14 cellular contexts compared by ENCODE assay signal in the genomic region with DNA sequence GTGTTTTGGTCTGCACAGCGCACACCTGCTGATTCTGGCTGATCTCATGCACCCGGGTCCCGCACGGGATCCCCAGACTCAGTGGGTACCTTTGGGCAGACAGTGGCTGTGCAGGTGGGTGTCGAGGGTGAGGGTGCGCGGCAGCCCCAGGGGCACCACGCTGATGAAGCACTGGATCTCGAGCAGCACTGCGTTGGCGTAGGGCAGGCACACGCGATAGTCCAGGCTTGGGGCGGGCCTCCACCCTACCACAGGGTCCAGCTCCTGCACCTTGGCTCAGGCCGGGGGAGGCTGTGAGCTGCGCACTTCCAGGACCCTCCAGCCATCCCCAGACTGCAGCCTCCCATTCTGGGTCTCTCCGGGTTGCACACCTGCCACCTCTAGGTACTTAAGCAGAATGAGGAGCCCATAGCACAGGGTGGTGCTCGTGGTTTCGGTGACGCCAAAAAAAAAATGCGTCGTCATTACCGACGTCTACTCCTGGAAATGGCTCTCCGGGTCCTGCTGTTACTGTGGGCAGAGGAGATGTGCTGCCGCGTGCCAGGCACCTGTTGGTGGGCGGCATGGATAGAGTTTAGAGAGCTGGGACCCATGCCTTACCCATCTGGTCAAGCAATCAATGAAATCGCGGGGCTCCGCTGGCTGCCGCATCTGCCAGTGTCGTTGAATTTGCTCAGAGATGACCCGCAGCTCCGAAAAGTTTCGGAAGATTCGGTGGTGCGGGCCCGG. TPM values are rescaled to one million over a fixed set of nuclear protein-coding genes. Genes with fewer than 3 reads are reported as not detected.
DNase-seq lines count a peak whose midpoint lies in the region; ATAC-seq and TF ChIP-seq lines count a peak whose summit lies in the region.
"Had no signal": no experiment of that assay in that cellular context is flagged by ENCODE, and none has a peak within 500 bp of the region (broad histone marks: within the 10 kb centered on the region; RNA-seq: fewer than 3 reads in every experiment).

No MANE protein-coding gene starts in this region.

- H3K9me3 ChIP-seq in CD4-positive, CD25-positive, alpha-beta regulatory T cell (ENCODE audit: control insufficient read depth in 2 of 2, low read length in 2 of 2): no peaks in the 10 kb centered on the region
- H3K9me3 ChIP-seq in HEK293 (ENCODE audit: control insufficient read depth, insufficient read depth, low read depth, low read length) (no peaks in the 10 kb centered on the region), endodermal cell (ENCODE audit: control insufficient read depth, low read length) (no peaks in the 10 kb centered on the region), neuronal stem cell (replicated peaks in 1 of 2; ENCODE audit: control insufficient read depth in 2 of 2, insufficient read depth in 1 of 2, low read depth in 1 of 2, low read length in 2 of 2) (no peaks in the 10 kb centered on the region)
- H3K9me3 ChIP-seq: prostate gland had no signal

- no peak overlapping the region for H3K27ac ChIP-seq in CD4-positive, CD25-positive, alpha-beta regulatory T cell (ENCODE audit: insufficient read depth, low read length, poor library complexity, severe bottlenecking)
- H3K27ac ChIP-seq in HEK293 (ENCODE audit: extremely low read depth, low read depth, low read length): no peak overlapping the region
- H3K27ac ChIP-seq in endodermal cell (ENCODE audit: low read depth, low read length): no peak overlapping the region
- no peak overlapping the region for H3K27ac ChIP-seq in neuronal stem cell (replicated peaks; ENCODE audit: low read length)

- H3K27me3 Mint-ChIP-seq in CD4-positive, CD25-positive, alpha-beta regulatory T cell: peaks cover 20% of the 10 kb centered on the region
- peaks cover 26% of the 10 kb centered on the region for H3K27me3 Mint-ChIP-seq in endodermal cell (ENCODE audit: insufficient read depth)
- H3K27me3 Mint-ChIP-seq: activated B cell treated with CpG ODN at 0.5 μM for 24 hours; activated naive CD8-positive, alpha-beta T cell treated with anti-CD3 and anti-CD28 coated beads, Interleukin-2, amount 50 U/mL, for 24 hours had no signal

- peak overlapping the region; percentile 50 for H3K23ac ChIP-seq in neuronal stem cell (ENCODE audit: low read depth, low read length, poor library complexity)

- H2BK12ac ChIP-seq in neuronal stem cell (ENCODE audit: low read length): no peak overlapping the region

- H3K79me1 ChIP-seq in neuronal stem cell (ENCODE audit: low read depth, low read length): peaks cover 11% of the 10 kb centered on the region

- H3K14ac ChIP-seq in neuronal stem cell (ENCODE audit: low read length): no peak overlapping the region

- H2BK5ac ChIP-seq in neuronal stem cell (ENCODE audit: low read length): no peak overlapping the region

- H3K36me3 Mint-ChIP-seq in CD4-positive, CD25-positive, alpha-beta regulatory T cell: peaks cover 8% of the 10 kb centered on the region
- H3K36me3 Mint-ChIP-seq in endodermal cell (ENCODE audit: low read depth): peaks cover 25% of the 10 kb centered on the region

- H4K91ac ChIP-seq in neuronal stem cell (ENCODE audit: low read depth, low read length, poor library complexity): no peak overlapping the region

- H3K4me1 Mint-ChIP-seq in CD4-positive, CD25-positive, alpha-beta regulatory T cell: peaks cover 11 to 72% (median 51%) of the 10 kb centered on the region in 4 donors
- H3K4me1 Mint-ChIP-seq in endodermal cell: peaks cover 37% of the 10 kb centered on the region

- POLR2A ChIA-PET in HEK293 (lab: Yijun Ruan, JAX): interaction anchor here (3.1 to 7.7 kb wide), 2 partner anchors 11 to 32 kb away, joined by 18 to 86 read pairs; a partner anchor contains a TSS

- CTCF ChIA-PET in HEK293 (lab: Yijun Ruan, JAX): interaction anchor here (0.9 to 5.6 kb wide), 6 partner anchors 10 to 156 kb away, joined by 3 to 77 read pairs (median 13); a partner anchor contains a TSS

- H3K18ac ChIP-seq in neuronal stem cell (ENCODE audit: low read length): no peak overlapping the region

- no peak overlapping the region for H3K4ac ChIP-seq in neuronal stem cell (ENCODE audit: low read length)

- ATAC-seq in CD4-positive, CD25-positive, alpha-beta regulatory T cell (ENCODE audit: low read depth in 2 of 2): no peak
- no peak for ATAC-seq in GM21390 (IDR thresholded peaks at IDR 0.05; ENCODE audit: unreplicated experiment)
- ATAC-seq: activated naive CD8-positive, alpha-beta T cell treated with anti-CD3 and anti-CD28 coated beads, Interleukin-2, amount 50 U/mL, for 24 hours had no signal

- H3K4me3 ChIP-seq in CD4-positive, CD25-positive, alpha-beta regulatory T cell (ENCODE audit: low read depth, low read length): no peak overlapping the region
- H3K4me3 ChIP-seq in HEK293 (ENCODE audit: low read depth, low read length) (no peak overlapping the region), endodermal cell (ENCODE audit: low read length) (no peak overlapping the region), neuronal stem cell (ENCODE audit: low read length in 2 of 2) (no peak overlapping the region)

- DNase-seq in CD4-positive, CD25-positive, alpha-beta regulatory T cell: no peak
- DNase-seq in endodermal cell: peak; percentile 53
- DNase-seq in neuronal stem cell (ENCODE audit: low spot score): no peak
- no peak for DNase-seq in iPS-NIHi11 (ENCODE audit: low spot score)
- DNase-seq in NCI-H1436 (lab: John Stamatoyannopoulos, UW): no peak
- DNase-seq in mesenteric fat pad (ENCODE audit: low spot score): no peak
- DNase-seq: activated B cell treated with CpG ODN at 0.5 μM for 24 hours; activated naive CD8-positive, alpha-beta T cell treated with anti-CD3 and anti-CD28 coated beads, Interleukin-2, amount 50 U/mL, for 24 hours; DMS 273 treated with DMSO at 0.1 percent for 48 hours; NCI-H187 had no signal

- H2BK120ac ChIP-seq in neuronal stem cell (ENCODE audit: low read depth, low read length): no peak overlapping the region

- no peak overlapping the region for H3K4me2 ChIP-seq in neuronal stem cell (ENCODE audit: insufficient read depth, low read length, poor library complexity, severe bottlenecking)

- no peak overlapping the region for H2BK15ac ChIP-seq in neuronal stem cell (ENCODE audit: low read length)

- peaks cover 0 to 2% (median 0%) of the 10 kb centered on the region in 7 donors for H3K9me3 Mint-ChIP-seq in CD4-positive, CD25-positive, alpha-beta regulatory T cell
- H3K9me3 Mint-ChIP-seq in endodermal cell: no peaks in the 10 kb centered on the region
- H3K9me3 Mint-ChIP-seq: activated B cell treated with CpG ODN at 0.5 μM for 24 hours; activated naive CD8-positive, alpha-beta T cell treated with anti-CD3 and anti-CD28 coated beads, Interleukin-2, amount 50 U/mL, for 24 hours had no signal

- no peak overlapping the region for H2AFZ ChIP-seq in neuronal stem cell (ENCODE audit: low read length)

- no peaks in the 10 kb centered on the region for H3K27me3 ChIP-seq in CD4-positive, CD25-positive, alpha-beta regulatory T cell (ENCODE audit: control insufficient read depth, insufficient read depth, low read length)
- H3K27me3 ChIP-seq in endodermal cell (ENCODE audit: control insufficient read depth, insufficient read depth, low read length, poor library complexity, severe bottlenecking): no peaks in the 10 kb centered on the region
- H3K27me3 ChIP-seq in neuronal stem cell (ENCODE audit: control insufficient read depth in 3 of 3, insufficient read depth in 3 of 3, low read depth in 1 of 3, low read length in 3 of 3): no peaks in the 10 kb centered on the region

- H2AK5ac ChIP-seq in neuronal stem cell (ENCODE audit: low read depth, low read length): no peak overlapping the region

- H4K8ac ChIP-seq in neuronal stem cell (ENCODE audit: low read depth, low read length): no peak overlapping the region

- peak overlapping the region; percentile 43 to 95 (median 54) for H3K4me3 Mint-ChIP-seq in CD4-positive, CD25-positive, alpha-beta regulatory T cell
- H3K4me3 Mint-ChIP-seq in endodermal cell: peak overlapping the region; percentile 67

- H3K27ac Mint-ChIP-seq in CD4-positive, CD25-positive, alpha-beta regulatory T cell: peak overlapping the region in 1 of 3 donors; percentile 72
- peak overlapping the region; percentile 98 for H3K27ac Mint-ChIP-seq in endodermal cell
- H3K27ac Mint-ChIP-seq: activated B cell treated with CpG ODN at 0.5 μM for 24 hours; activated naive CD8-positive, alpha-beta T cell treated with anti-CD3 and anti-CD28 coated beads, Interleukin-2, amount 50 U/mL, for 24 hours had no signal

- H3K4me1 ChIP-seq in CD4-positive, CD25-positive, alpha-beta regulatory T cell (ENCODE audit: control insufficient read depth, insufficient read depth, low read length, poor library complexity, severe bottlenecking): peaks cover 55% of the 10 kb centered on the region
- H3K4me1 ChIP-seq in HEK293 (ENCODE audit: control insufficient read depth, insufficient read depth, low read length): peaks cover 40% of the 10 kb centered on the region
- H3K4me1 ChIP-seq in endodermal cell (ENCODE audit: control insufficient read depth, insufficient read depth, low read length): peaks cover 1% of the 10 kb centered on the region
- H3K4me1 ChIP-seq in neuronal stem cell (ENCODE audit: control insufficient read depth in 2 of 2, insufficient read depth in 1 of 2, low read depth in 1 of 2, low read length in 2 of 2): peaks cover 27 to 34% of the 10 kb centered on the region in 2 donors

- H3K36me3 ChIP-seq in CD4-positive, CD25-positive, alpha-beta regulatory T cell (ENCODE audit: control insufficient read depth, insufficient read depth, low read length): peaks cover 28% of the 10 kb centered on the region
- H3K36me3 ChIP-seq in HEK293 (ENCODE audit: control insufficient read depth in 2 of 2, insufficient read depth in 1 of 2, low read length in 2 of 2) (peaks cover 23 to 42% of the 10 kb centered on the region in 2 experiments), endodermal cell (ENCODE audit: control insufficient read depth, insufficient read depth, low read length) (peaks cover 47% of the 10 kb centered on the region), neuronal stem cell (replicated peaks in 1 of 2; ENCODE audit: control insufficient read depth in 2 of 2, insufficient read depth in 2 of 2, low read length in 2 of 2) (peaks cover 23 to 51% of the 10 kb centered on the region in 2 donors)
- H3K36me3 ChIP-seq: prostate gland had no signal

- H3K9ac ChIP-seq in endodermal cell (ENCODE audit: extremely low read depth, low read length, poor library complexity, severe bottlenecking): no peak overlapping the region
- peak overlapping the region; percentile 71 for H3K9ac ChIP-seq in neuronal stem cell (ENCODE audit: low read depth, low read length, poor library complexity)

- TF ChIP-seq CTCF in HEK293 (tag by site-specific recombination; IDR thresholded peaks at IDR 0.05) (no peak), endodermal cell (conservative IDR thresholded peaks at IDR 0.05) (no peak)

- WGBS in endodermal cell (ENCODE audit: insufficient coverage in 1 of 2, insufficient read length in 1 of 2), 2 experiments: 95 to 97% methylated on average over 17 to 39 of the region's 39 CpGs
- WGBS in neuronal stem cell (ENCODE audit: extremely low coverage in 2 of 2, insufficient read length in 2 of 2, insufficient replicate concordance in 1 of 2), 2 donors: no CpG with 5 or more reads among the region's 39 CpGs

RNA-seq across cellular contexts. Expression of a gene that starts 10.5 kb away (rescaled TPM):
- 135 TPM for total RNA-seq in CD4-positive, CD25-positive, alpha-beta regulatory T cell
- 100 to 1,000 TPM; 159 to 191 (median 177) TPM for polyA plus RNA-seq in CD4-positive, CD25-positive, alpha-beta regulatory T cell
- total RNA-seq in endodermal cell: 10 to 100 TPM; 87.4 to 99.8 TPM
- 58.5 TPM for polyA plus RNA-seq in endodermal cell (2013, experiment 1 of 2)
- polyA plus RNA-seq in endodermal cell (2013, experiment 2 of 2): 55.2 TPM
- 66.3 TPM for polyA plus RNA-seq in neuronal stem cell (2013, experiment 1 of 2)
- 59.8 TPM for polyA plus RNA-seq in neuronal stem cell (2013, experiment 2 of 2)
- 113 TPM for total RNA-seq in mesenteric fat pad

RNA-seq across cellular contexts. Expression of a gene that starts 31.5 kb away (rescaled TPM):
- total RNA-seq in CD4-positive, CD25-positive, alpha-beta regulatory T cell: 62.2 TPM
- polyA plus RNA-seq in CD4-positive, CD25-positive, alpha-beta regulatory T cell: 10 to 100 TPM; 72.8 to 89.3 (median 80.1) TPM
- total RNA-seq in endodermal cell (10 to 100 TPM; 29.2 to 34.1 TPM), mesenteric fat pad (26.9 TPM)
- polyA plus RNA-seq in endodermal cell (2013, experiment 1 of 2): 30.7 TPM
- polyA plus RNA-seq in endodermal cell (2013, experiment 2 of 2): 28.4 TPM
- polyA plus RNA-seq in neuronal stem cell (2013, experiment 1 of 2): 15.1 TPM
- 14.9 TPM for polyA plus RNA-seq in neuronal stem cell (2013, experiment 2 of 2)

RNA-seq across cellular contexts. Expression of a gene that starts 34.2 kb away (rescaled TPM):
- total RNA-seq in CD4-positive, CD25-positive, alpha-beta regulatory T cell: not detected
- polyA plus RNA-seq in CD4-positive, CD25-positive, alpha-beta regulatory T cell: not detected
- not detected for total RNA-seq in endodermal cell
- polyA plus RNA-seq in endodermal cell (2013, experiment 1 of 2): 3.2 TPM
- polyA plus RNA-seq in endodermal cell (2013, experiment 2 of 2): 5.2 TPM
- 0.15 TPM for polyA plus RNA-seq in neuronal stem cell (2013, experiment 1 of 2)
- polyA plus RNA-seq in neuronal stem cell (2013, experiment 2 of 2): 0.32 TPM
- not detected for total RNA-seq in mesenteric fat pad
- total RNA-seq: kidney epithelial cell had no signal

RNA-seq across cellular contexts. Expression of a gene that starts 40.7 kb away (rescaled TPM):
- total RNA-seq in CD4-positive, CD25-positive, alpha-beta regulatory T cell: not detected
- not detected for polyA plus RNA-seq in CD4-positive, CD25-positive, alpha-beta regulatory T cell
- not detected for total RNA-seq in endodermal cell
- polyA plus RNA-seq in endodermal cell (2013, experiment 1 of 2): not detected
- polyA plus RNA-seq in endodermal cell (2013, experiment 2 of 2): not detected
- 0.07 TPM for polyA plus RNA-seq in neuronal stem cell (2013, experiment 1 of 2)
- 0.03 TPM for polyA plus RNA-seq in neuronal stem cell (2013, experiment 2 of 2)
- total RNA-seq in mesenteric fat pad: 0.48 TPM
- total RNA-seq: activated B cell treated with CpG ODN at 0.5 μM for 24 hours, kidney epithelial cell had no signal

RNA-seq across cellular contexts. Expression of a gene that starts 58.5 kb away (rescaled TPM):
- total RNA-seq in CD4-positive, CD25-positive, alpha-beta regulatory T cell: 78.6 TPM
- 10 to 100 TPM; 36.3 to 45.7 (median 40.5) TPM for polyA plus RNA-seq in CD4-positive, CD25-positive, alpha-beta regulatory T cell
- total RNA-seq in endodermal cell (100 to 1,000 TPM; 160 to 199 TPM), mesenteric fat pad (41.3 TPM)
- polyA plus RNA-seq in endodermal cell (2013, experiment 1 of 2): 206 TPM
- polyA plus RNA-seq in endodermal cell (2013, experiment 2 of 2): 196 TPM
- polyA plus RNA-seq in neuronal stem cell (2013, experiment 1 of 2): 346 TPM
- 347 TPM for polyA plus RNA-seq in neuronal stem cell (2013, experiment 2 of 2)
